Comparison of ENCODE assay signal across 1 cellular context in genomic region chr12:85509081-85509856, GRCh38.
TF ChIP-seq lines count a peak whose summit lies in the region.

No MANE protein-coding gene starts in this region.

TF ChIP-seq in GM23338, 12 proteins besides CTCF, POLR2A, EP300 and RAD21 (continued from another document):
- TF ChIP-seq ETS1 (IDR thresholded peaks at IDR 0.05): no peak
- no peak for TF ChIP-seq ZNF331 (CRISPR knock-in tag; IDR thresholded peaks at IDR 0.05; ENCODE audit: low read depth)
- no peak for TF ChIP-seq EZH2phosphoT487 (IDR thresholded peaks at IDR 0.05; ENCODE audit: unreplicated experiment)
- TF ChIP-seq STAT1 (IDR thresholded peaks at IDR 0.05; ENCODE audit: unreplicated experiment): no peak
- TF ChIP-seq CREB1 (CRISPR knock-in tag; IDR thresholded peaks at IDR 0.05; ENCODE audit: low read depth): no peak
- TF ChIP-seq REST (IDR thresholded peaks at IDR 0.05; ENCODE audit: unreplicated experiment): no peak
- no peak for TF ChIP-seq EZH2 (IDR thresholded peaks at IDR 0.05; ENCODE audit: low read depth, unreplicated experiment)
- no peak for TF ChIP-seq NANOG (IDR thresholded peaks at IDR 0.05; ENCODE audit: borderline replicate concordance)
- TF ChIP-seq JUNB (IDR thresholded peaks at IDR 0.05; ENCODE audit: unreplicated experiment): no peak
- no peak for TF ChIP-seq POLR2AphosphoS5 (IDR thresholded peaks at IDR 0.05; ENCODE audit: low read depth)
